ENCODE assay signal across 10 cellular contexts in genomic region chr10:5589963-5590511, GRCh38.
DNase-seq lines count a peak whose midpoint lies in the region; ATAC-seq and TF ChIP-seq lines count a peak whose summit lies in the region.
"Had no signal": no experiment of that assay in that cellular context is flagged by ENCODE, and none has a peak within 500 bp of the region (broad histone marks: within the 10 kb centered on the region; RNA-seq: fewer than 3 reads in every experiment).

No MANE protein-coding gene starts in this region.

- peak in 4 of 5 donors; percentile 3 to 16 (median 10) for DNase-seq in CD4-positive, alpha-beta memory T cell
- DNase-seq in NAMALWA (ENCODE audit: low spot score) (peak; percentile 12), mesothelial cell of epicardium (ENCODE audit: low spot score in 2 of 2, unreplicated experiment in 2 of 2) (no peak), NCI-H2227 treated with DMSO at 0.1 percent for 48 hours (lab: John Stamatoyannopoulos, UW) (no peak), foreskin melanocyte (no peak)
- no peak for DNase-seq in stimulated activated naive CD4-positive, alpha-beta T cell (lab: John Stamatoyannopoulos, UW)
- DNase-seq: caudate nucleus; stimulated activated CD4-positive, alpha-beta T cell treated with anti-CD3 and anti-CD28 coated beads, Interleukin-1b, Interleukin-23, amount 100 ng/mL, for 48 hours had no signal

- peaks cover 3 to 11% (median 5%) of the 10 kb centered on the region in 4 donors for H3K4me1 Mint-ChIP-seq in CD4-positive, alpha-beta memory T cell
- peaks cover 78% of the 10 kb centered on the region for H3K4me1 Mint-ChIP-seq in brain
- peaks cover 83% of the 10 kb centered on the region for H3K4me1 Mint-ChIP-seq in mesothelial cell of epicardium

- POLR2A ChIA-PET in CD4-positive, alpha-beta memory T cell (lab: Charles Lee; ENCODE audit: partially characterized antibody), result no interaction called here

- CTCF ChIA-PET in CD4-positive, alpha-beta memory T cell (lab: Charles Lee; ENCODE audit: partially characterized antibody), result no interaction called here

- H3K4me3 ChIP-seq in CD4-positive, alpha-beta memory T cell (ENCODE audit: low read length in 2 of 2), result no peak overlapping the region

- no peaks in the 10 kb centered on the region for H3K36me3 Mint-ChIP-seq in CD4-positive, alpha-beta memory T cell
- H3K36me3 Mint-ChIP-seq in brain (no peaks in the 10 kb centered on the region), mesothelial cell of epicardium (no peaks in the 10 kb centered on the region)

- H3K4me3 Mint-ChIP-seq in CD4-positive, alpha-beta memory T cell, result no peak overlapping the region
- H3K4me3 Mint-ChIP-seq in brain, result peak overlapping the region in 1 of 5 experiments; percentile 26
- H3K4me3 Mint-ChIP-seq in mesothelial cell of epicardium, result no peak overlapping the region

- H3K36me3 ChIP-seq in CD4-positive, alpha-beta memory T cell (ENCODE audit: insufficient read depth, low read length), result no peaks in the 10 kb centered on the region

- ATAC-seq in GM19452 (IDR thresholded peaks at IDR 0.05; ENCODE audit: unreplicated experiment), result no peak

- intact Hi-C loops in CD4-positive, alpha-beta memory T cell (cut with micrococcal nuclease), result no loop called here

- peaks cover 6% of the 10 kb centered on the region for H3K4me1 ChIP-seq in CD4-positive, alpha-beta memory T cell (ENCODE audit: insufficient read depth, low read length)

- TF ChIP-seq CTCF in brain (conservative IDR thresholded peaks at IDR 0.05) (peak; percentile 29 to 43), mesothelial cell of epicardium (IDR thresholded peaks at IDR 0.05; ENCODE audit: unreplicated experiment) (no peak)

- H3K27me3 ChIP-seq in CD4-positive, alpha-beta memory T cell (ENCODE audit: insufficient read depth, low read length), result peaks cover 3% of the 10 kb centered on the region

- H3K9me3 Mint-ChIP-seq in CD4-positive, alpha-beta memory T cell, result no peaks in the 10 kb centered on the region
- H3K9me3 Mint-ChIP-seq in brain, result peaks cover 0 to 9% (median 0%) of the 10 kb centered on the region in 5 experiments
- no peaks in the 10 kb centered on the region for H3K9me3 Mint-ChIP-seq in mesothelial cell of epicardium

- H3K27ac Mint-ChIP-seq in CD4-positive, alpha-beta memory T cell, result peak overlapping the region in 2 of 7 donors; percentile 14 to 79
- H3K27ac Mint-ChIP-seq in brain, result peak overlapping the region in 3 of 5 experiments; percentile 1 to 68 (median 49)
- peak overlapping the region; percentile 89 for H3K27ac Mint-ChIP-seq in mesothelial cell of epicardium

- H3K9me3 ChIP-seq in CD4-positive, alpha-beta memory T cell (ENCODE audit: control insufficient read depth in 1 of 2, low read length in 2 of 2), result no peaks in the 10 kb centered on the region

- peaks cover 11 to 17% of the 10 kb centered on the region in 2 donors for H3K27me3 Mint-ChIP-seq in CD4-positive, alpha-beta memory T cell
- H3K27me3 Mint-ChIP-seq in brain, result peaks cover 4% of the 10 kb centered on the region
- H3K27me3 Mint-ChIP-seq in mesothelial cell of epicardium (ENCODE audit: low read depth), result no peaks in the 10 kb centered on the region

- no peak overlapping the region for H3K27ac ChIP-seq in CD4-positive, alpha-beta memory T cell (ENCODE audit: low read depth, low read length)

Comparison
In these comparisons a context has a peak if more than half of its experiments do, and no peak if none do; other contexts are left out.
1. DNase-seq: peak in CD4-positive, alpha-beta memory T cell (4 of 5) and NAMALWA (single experiment); none in mesothelial cell of epicardium (0 of 2), NCI-H2227 treated with DMSO at 0.1 percent for 48 hours (single experiment), stimulated activated naive CD4-positive, alpha-beta T cell (0 of 6) and foreskin melanocyte (single experiment).